ENCODE assay signal across 13 cellular contexts in genomic region chr11:96331556-96332168, GRCh38. TPM values are rescaled to one million over a fixed set of nuclear protein-coding genes. Genes with fewer than 3 reads are reported as not detected.
DNase-seq lines count a peak whose midpoint lies in the region; ATAC-seq, FAIRE-seq and TF ChIP-seq lines count a peak whose summit lies in the region.
"Had no signal": no experiment of that assay in that cellular context is flagged by ENCODE, and none has a peak within 500 bp of the region (broad histone marks: within the 10 kb centered on the region; RNA-seq: fewer than 3 reads in every experiment).

No MANE protein-coding gene starts in this region.

- no peaks in the 10 kb centered on the region for H3K9me3 ChIP-seq in A549
- H3K9me3 ChIP-seq in GM23248 (ENCODE audit: low read depth): no peaks in the 10 kb centered on the region

- FAIRE-seq in A549 (lab: Jason Lieb, UNC): no peak

- H3F3A ChIP-seq in GM23248 (ENCODE audit: insufficient read depth): peaks cover 46% of the 10 kb centered on the region

- WGBS in A549 (ENCODE audit: missing lambda C conversion rate): 97% methylated on average over 10 of the region's 10 CpGs
- 97 to 98% methylated on average over 10 of the region's 10 CpGs for WGBS in GM23248 (ENCODE audit: low coverage in 1 of 2, low lambda C conversion rate in 2 of 2, missing lambda C conversion rate in 2 of 2), 2 experiments

- no peak for TF ChIP-seq EP300 in A549 (IDR thresholded peaks at IDR 0.05)

- DNase-seq in A549 (ENCODE audit: low read depth in 1 of 2, low spot score in 1 of 2) (no peak), GM23248 (peak; percentile 40), brain microvascular endothelial cell (no peak), GDM1 (lab: John Stamatoyannopoulos, UW) (no peak), LoVo (ENCODE audit: low spot score) (no peak)
- DNase-seq in naive thymus-derived CD8-positive, alpha-beta T cell: no peak
- DNase-seq: activated CD4-positive, alpha-beta T cell treated with anti-CD3 and anti-CD28 coated beads for 48 hours; C1 segment of cervical spinal cord; KG1; NCI-H446 had no signal

- TF ChIP-seq POLR2A in A549 (IDR thresholded peaks at IDR 0.05; ENCODE audit: low read length): no peak

- peak overlapping the region; percentile 13 to 71 (median 52) for H3K4me3 Mint-ChIP-seq in naive thymus-derived CD8-positive, alpha-beta T cell

- H3K9ac ChIP-seq in GM23248: 0 out of 2 replicates have a peak overlapping the region, but pooled peaks have one; percentile 58

- H3K27ac ChIP-seq in A549 (no peak overlapping the region), GM23248 (peak overlapping the region; percentile 77), brain microvascular endothelial cell (peak overlapping the region; percentile 8)
- H3K27ac ChIP-seq: epithelial cell of prostate had no signal

- no peak for TF ChIP-seq RAD21 in A549 (conservative IDR thresholded peaks at IDR 0.05 in 1 of 2, IDR thresholded peaks at IDR 0.05 in 1 of 2)

- H3K4me3 ChIP-seq in A549: no peak overlapping the region
- H3K4me3 ChIP-seq in GM23248: no peak overlapping the region
- no peak overlapping the region for H3K4me3 ChIP-seq in brain microvascular endothelial cell (ENCODE audit: low read depth, low read length)

- POLR2A ChIA-PET in A549 (lab: Yijun Ruan, JAX): no interaction called here
- POLR2A ChIA-PET in naive thymus-derived CD8-positive, alpha-beta T cell (lab: Charles Lee): interaction anchor here (0.6 to 1.3 kb wide), 3 partner anchors 8 to 117 kb away, joined by 3 read pairs; no protein-coding TSS in a partner anchor

- H2AFZ ChIP-seq in GM23248: no peak overlapping the region

- H3K27me3 ChIP-seq in GM23248 (replicated peaks; ENCODE audit: insufficient read depth): no peaks in the 10 kb centered on the region
- no peaks in the 10 kb centered on the region for H3K27me3 ChIP-seq in brain microvascular endothelial cell (replicated peaks)

- H3K27me3 Mint-ChIP-seq in naive thymus-derived CD8-positive, alpha-beta T cell: no peaks in the 10 kb centered on the region

- in situ Hi-C loops in GM23248 (cut with MboI): no loop called here
- in situ Hi-C loops in brain microvascular endothelial cell (cut with HindIII; ENCODE audit: low pct_ligation_motif_present, low sequenced_read_pairs): no loop called here

- H3K4me1 ChIP-seq in A549 (peaks cover 34% of the 10 kb centered on the region), GM23248 (ENCODE audit: insufficient read depth) (peaks cover 62% of the 10 kb centered on the region)

- CTCF ChIA-PET in A549 (lab: Yijun Ruan, JAX): interaction anchor here (4.0 kb wide), 1 partner anchor 11 kb away, joined by 15 read pairs; the partner anchor contains the start of gene MAML2

- peaks cover 100% of the 10 kb centered on the region for H3K79me2 ChIP-seq in GM23248 (ENCODE audit: insufficient read depth)

- H3K36me3 Mint-ChIP-seq in naive thymus-derived CD8-positive, alpha-beta T cell: peaks cover 4 to 71% (median 18%) of the 10 kb centered on the region in 3 donors

- no peaks in the 10 kb centered on the region for H3K9me3 Mint-ChIP-seq in naive thymus-derived CD8-positive, alpha-beta T cell

- H3K27ac Mint-ChIP-seq in naive thymus-derived CD8-positive, alpha-beta T cell: peak overlapping the region; percentile 3 to 84 (median 56)

- ATAC-seq in A549: no peak
- peak in 1 of 2 donors; percentile 19 for ATAC-seq in naive thymus-derived CD8-positive, alpha-beta T cell
- no peak for ATAC-seq in GM18861 (IDR thresholded peaks at IDR 0.05; ENCODE audit: unreplicated experiment)
- no peak for ATAC-seq in HG03520 (IDR thresholded peaks at IDR 0.05; ENCODE audit: unreplicated experiment)

- H3K36me3 ChIP-seq in GM23248 (ENCODE audit: low read depth): peaks cover 9% of the 10 kb centered on the region; the same call in 1 of the 2 replicates
- H3K36me3 ChIP-seq in brain microvascular endothelial cell (replicated peaks): peaks cover 7% of the 10 kb centered on the region

- no peaks in the 10 kb centered on the region for H3K9me2 ChIP-seq in GM23248 (ENCODE audit: insufficient read depth)

- H4K20me1 ChIP-seq in GM23248 (ENCODE audit: insufficient read depth): no peaks in the 10 kb centered on the region

- H3K4me1 Mint-ChIP-seq in naive thymus-derived CD8-positive, alpha-beta T cell: peaks cover 52 to 93% (median 88%) of the 10 kb centered on the region in 4 donors

- H3K4me2 ChIP-seq in A549: peak overlapping the region; percentile 32; the same call in 2 of the 3 replicates
- H3K4me2 ChIP-seq in GM23248 (ENCODE audit: unreplicated experiment): peak overlapping the region; percentile 58

- no peak for TF ChIP-seq CTCF in A549 (IDR thresholded peaks at IDR 0.05)
- no peak for TF ChIP-seq CTCF in brain microvascular endothelial cell (IDR thresholded peaks at IDR 0.05; ENCODE audit: low read depth, low read length, missing control alignments)

TF ChIP-seq in A549, 52 proteins besides CTCF, POLR2A, EP300 and RAD21 (continues in another document):
- TF ChIP-seq GATA3 (IDR thresholded peaks at IDR 0.05; ENCODE audit: borderline replicate concordance): no peak
- TF ChIP-seq HOXB5 (CRISPR knock-in tag; IDR thresholded peaks at IDR 0.05): no peak
- no peak for TF ChIP-seq ATOH8 (CRISPR knock-in tag; IDR thresholded peaks at IDR 0.05; ENCODE audit: low read depth)
- no peak for TF ChIP-seq RCOR1 (IDR thresholded peaks at IDR 0.05; ENCODE audit: low read depth, low read length)
- TF ChIP-seq REST (IDR thresholded peaks at IDR 0.05): no peak
- no peak for TF ChIP-seq JUN (IDR thresholded peaks at IDR 0.05)
- TF ChIP-seq BHLHE40 (IDR thresholded peaks at IDR 0.05; ENCODE audit: low read depth, low read length): no peak
- no peak for TF ChIP-seq EHMT2 (IDR thresholded peaks at IDR 0.05; ENCODE audit: low read depth)

RNA-seq across cellular contexts. Expression of gene MAML2, which starts 11.3 kb away (rescaled TPM):
- 2.5 and 3.2 TPM in 2 replicates for polyA plus RNA-seq in A549 (2011; rRNA removed)
- polyA plus RNA-seq in A549 (2012; cell fraction: cytosol; rRNA removed): 1.3 and 1.9 TPM in 2 replicates
- polyA plus RNA-seq in A549 (2012; cell fraction: nucleus; rRNA removed): 0.99 and 1.9 TPM in 2 replicates
- polyA plus RNA-seq in A549 (2017; fragmentation: RNase III; extraction: RNeasy Plus Mini Kit Qiagen cat#74134 plus additional on column Dnase treatment): 1.3 to 1.7 TPM (median 1.5 TPM) in 3 replicates
- polyA minus RNA-seq in A549 (2011; rRNA and poly(A)+ RNA removed): 5.5 and 6.0 TPM in 2 replicates
- total RNA-seq in GM23248 (2014; rRNA removed; shearing (Covaris generic)): 22.1 and 23.7 TPM in 2 replicates
- polyA plus RNA-seq in GM23248 (2016; fragmentation: Nextera tagmentation; extraction: Ambion mirVana): 6.8 and 7.4 TPM in 2 replicates
- 10 to 100 TPM; 68.2 to 68.5 TPM for total RNA-seq in naive thymus-derived CD8-positive, alpha-beta T cell
- 10 to 100 TPM in 2 of 3 donors, 1 to 10 TPM in 1; 6.6 to 33.0 (median 15.3) TPM for polyA plus RNA-seq in naive thymus-derived CD8-positive, alpha-beta T cell

RNA-seq across cellular contexts. Expression of gene CCDC82, which starts 58.0 kb away (rescaled TPM):
- polyA plus RNA-seq in A549 (2011; rRNA removed) (13.1 and 27.6 TPM in 2 replicates), A549 (2017; fragmentation: RNase III; extraction: RNeasy Plus Mini Kit Qiagen cat#74134 plus additional on column Dnase treatment) (17.6 to 18.2 TPM (median 18.1 TPM) in 3 replicates), GM23248 (2016; fragmentation: Nextera tagmentation; extraction: Ambion mirVana) (27.3 and 33.2 TPM in 2 replicates)
- 2.4 and 2.8 TPM in 2 replicates for polyA plus RNA-seq in A549 (2012; cell fraction: cytosol; rRNA removed)
- polyA plus RNA-seq in A549 (2012; cell fraction: nucleus; rRNA removed): 3.1 and 5.8 TPM in 2 replicates
- polyA minus RNA-seq in A549 (2011; rRNA and poly(A)+ RNA removed): 4.5 TPM in 2 replicates
- total RNA-seq in GM23248 (2014; rRNA removed; shearing (Covaris generic)): 14.8 and 19.1 TPM in 2 replicates
- 10 to 100 TPM; 31.9 to 36.0 TPM for total RNA-seq in naive thymus-derived CD8-positive, alpha-beta T cell
- polyA plus RNA-seq in naive thymus-derived CD8-positive, alpha-beta T cell: 10 to 100 TPM; 14.2 to 21.4 (median 18.0) TPM

RNA-seq across cellular contexts. Expression of gene JRKL, which starts 58.2 kb away (rescaled TPM):
- polyA plus RNA-seq in A549 (2011; rRNA removed) (7.1 and 9.7 TPM in 2 replicates), A549 (2017; fragmentation: RNase III; extraction: RNeasy Plus Mini Kit Qiagen cat#74134 plus additional on column Dnase treatment) (9.7 to 10.6 TPM (median 10.4 TPM) in 3 replicates), GM23248 (2016; fragmentation: Nextera tagmentation; extraction: Ambion mirVana) (11.2 and 11.7 TPM in 2 replicates)
- 1.4 TPM in 2 replicates for polyA plus RNA-seq in A549 (2012; cell fraction: cytosol; rRNA removed)
- 0.55 and 0.89 TPM in 2 replicates for polyA plus RNA-seq in A549 (2012; cell fraction: nucleus; rRNA removed)
- polyA minus RNA-seq in A549 (2011; rRNA and poly(A)+ RNA removed): 1.8 and 2.1 TPM in 2 replicates
- 9.4 and 11.9 TPM in 2 replicates for total RNA-seq in GM23248 (2014; rRNA removed; shearing (Covaris generic))
- 10 to 100 TPM; 12.5 to 13.4 TPM for total RNA-seq in naive thymus-derived CD8-positive, alpha-beta T cell
- 1 to 10 TPM; 1.4 to 5.4 (median 2.8) TPM for polyA plus RNA-seq in naive thymus-derived CD8-positive, alpha-beta T cell

Comparison
In these comparisons a context has a peak if more than half of its experiments do, and no peak if none do; other contexts are left out.
1. H3K27ac ChIP-seq: peak in GM23248 (single experiment) and brain microvascular endothelial cell (single experiment); none in A549 (0 of 2).